Comparison of ENCODE assay signal across 13 cellular contexts in genomic region chr12:12483438-12483837, GRCh38.
A peak's percentile ranks its signal among the peaks of the same experiment; 100 is the strongest.
DNase-seq lines count a peak whose midpoint lies in the region; ATAC-seq, FAIRE-seq and TF ChIP-seq lines count a peak whose summit lies in the region.
"Had no signal": no experiment of that assay in that cellular context is flagged by ENCODE, and none has a peak within 500 bp of the region (broad histone marks: within the 10 kb centered on the region; RNA-seq: fewer than 3 reads in every experiment).

No MANE protein-coding gene starts in this region.

- CTCF ChIA-PET in CD8-positive, alpha-beta memory T cell (lab: Charles Lee) = interaction anchor here (1.1 to 3.5 kb wide), 4 partner anchors 9 to 107 kb away, joined by 3 to 19 read pairs (median 4); no protein-coding TSS in a partner anchor

- DNase-seq in CD8-positive, alpha-beta memory T cell = no peak
- DNase-seq in GM19239 (ENCODE audit: insufficient read length, low spot score) = no peak
- no peak for DNase-seq in activated T-helper 2 cell treated with anti-CD3 and anti-CD28 coated beads, Interferon-gamma antibody, Interleukin-2, Interleukin-4, amounts not matched to agents 10 μg/mL and 5 μg/mL and 100 μg/mL, durations not matched to agents 14 hours and 24 hours and 36 hours (ENCODE audit: low spot score)
- DNase-seq in nephron progenitor cell = no peak
- DNase-seq in GM19238 (ENCODE audit: insufficient read length, low spot score) = no peak
- DNase-seq in pancreas = no peak
- DNase-seq in NCI-H748 (lab: John Stamatoyannopoulos, UW; ENCODE audit: unreplicated experiment) = no peak
- DNase-seq: cerebellar nuclear complex, glutamatergic neuron, NCI-H524 treated with DMSO at 0.1 percent for 48 hours had no signal

- peaks cover 4% of the 10 kb centered on the region for H3K36me3 ChIP-seq in CD8-positive, alpha-beta memory T cell (ENCODE audit: insufficient read depth, low read length)
- H3K36me3 ChIP-seq in pancreas = peaks cover 0 to 33% (median 0%) of the 10 kb centered on the region in 3 donors

- H3K27ac ChIP-seq in CD8-positive, alpha-beta memory T cell (ENCODE audit: low read depth, low read length) = no peak overlapping the region
- peak overlapping the region in 2 of 4 donors; percentile 9 to 26 for H3K27ac ChIP-seq in pancreas

- peaks cover 37 to 77% (median 39%) of the 10 kb centered on the region in 3 donors for H3K36me3 Mint-ChIP-seq in CD8-positive, alpha-beta memory T cell
- peaks cover 84% of the 10 kb centered on the region for H3K36me3 Mint-ChIP-seq in activated T-helper 2 cell treated with anti-CD3 and anti-CD28 coated beads, Interferon-gamma antibody, Interleukin-2, Interleukin-4, amounts not matched to agents 10 μg/mL and 5 μg/mL and 100 μg/mL, durations not matched to agents 14 hours and 24 hours and 36 hours (ENCODE audit: low read depth)
- peaks cover 46% of the 10 kb centered on the region for H3K36me3 Mint-ChIP-seq in nephron progenitor cell (ENCODE audit: low read depth)

- no peaks in the 10 kb centered on the region for H3K9me3 ChIP-seq in CD8-positive, alpha-beta memory T cell (ENCODE audit: low read length)
- H3K9me3 ChIP-seq in pancreas = no peaks in the 10 kb centered on the region

- H3K27me3 Mint-ChIP-seq in CD8-positive, alpha-beta memory T cell = no peaks in the 10 kb centered on the region
- H3K27me3 Mint-ChIP-seq in activated T-helper 2 cell treated with anti-CD3 and anti-CD28 coated beads, Interferon-gamma antibody, Interleukin-2, Interleukin-4, amounts not matched to agents 10 μg/mL and 5 μg/mL and 100 μg/mL, durations not matched to agents 14 hours and 24 hours and 36 hours (ENCODE audit: low read depth) = no peaks in the 10 kb centered on the region
- no peaks in the 10 kb centered on the region for H3K27me3 Mint-ChIP-seq in nephron progenitor cell (ENCODE audit: low read depth, poor library complexity)

- POLR2A ChIA-PET in CD8-positive, alpha-beta memory T cell (lab: Charles Lee) = interaction anchor here (0.6 to 1.6 kb wide), 2 partner anchors 78 to 79 kb away, joined by 4 to 6 read pairs; partner anchors contain the start of gene DUSP16

- no peaks in the 10 kb centered on the region for H3K27me3 ChIP-seq in CD8-positive, alpha-beta memory T cell (ENCODE audit: insufficient read depth, low read length, poor library complexity, severe bottlenecking)
- no peaks in the 10 kb centered on the region for H3K27me3 ChIP-seq in pancreas

- peak overlapping the region; percentile 52 to 81 (median 74) for H3K4me3 Mint-ChIP-seq in CD8-positive, alpha-beta memory T cell
- H3K4me3 Mint-ChIP-seq in activated T-helper 2 cell treated with anti-CD3 and anti-CD28 coated beads, Interferon-gamma antibody, Interleukin-2, Interleukin-4, amounts not matched to agents 10 μg/mL and 5 μg/mL and 100 μg/mL, durations not matched to agents 14 hours and 24 hours and 36 hours (ENCODE audit: low read depth) = peak overlapping the region; percentile 67
- no peak overlapping the region for H3K4me3 Mint-ChIP-seq in nephron progenitor cell
- H3K4me3 Mint-ChIP-seq: CD14-positive monocyte, GM23338 had no signal

- TF ChIP-seq CTCF in nephron progenitor cell (IDR thresholded peaks at IDR 0.05) (no peak), pancreas (IDR thresholded peaks at IDR 0.05) (no peak)

- H3K4me1 Mint-ChIP-seq in CD8-positive, alpha-beta memory T cell = peaks cover 48 to 82% (median 79%) of the 10 kb centered on the region in 3 donors
- H3K4me1 Mint-ChIP-seq in activated T-helper 2 cell treated with anti-CD3 and anti-CD28 coated beads, Interferon-gamma antibody, Interleukin-2, Interleukin-4, amounts not matched to agents 10 μg/mL and 5 μg/mL and 100 μg/mL, durations not matched to agents 14 hours and 24 hours and 36 hours (ENCODE audit: low read depth) = peaks cover 73% of the 10 kb centered on the region
- no peaks in the 10 kb centered on the region for H3K4me1 Mint-ChIP-seq in nephron progenitor cell

- no peaks in the 10 kb centered on the region for H3K9me3 Mint-ChIP-seq in CD8-positive, alpha-beta memory T cell
- H3K9me3 Mint-ChIP-seq in activated T-helper 2 cell treated with anti-CD3 and anti-CD28 coated beads, Interferon-gamma antibody, Interleukin-2, Interleukin-4, amounts not matched to agents 10 μg/mL and 5 μg/mL and 100 μg/mL, durations not matched to agents 14 hours and 24 hours and 36 hours = no peaks in the 10 kb centered on the region
- no peaks in the 10 kb centered on the region for H3K9me3 Mint-ChIP-seq in nephron progenitor cell
- H3K9me3 Mint-ChIP-seq: CD14-positive monocyte, GM23338 had no signal

- intact Hi-C loops in activated T-helper 2 cell treated with anti-CD3 and anti-CD28 coated beads, Interferon-gamma antibody, Interleukin-2, Interleukin-4, amounts not matched to agents 10 μg/mL and 5 μg/mL and 100 μg/mL, durations not matched to agents 14 hours and 24 hours and 36 hours (cut with micrococcal nuclease) = loop anchor here (1.0 to 5.0 kb wide), 4 partner anchors 18 to 234 kb away; partner anchors contain the start of gene CDKN1B
- intact Hi-C loops in pancreas (cut with DNase I) = no loop called here

- WGBS in pancreas, 2 donors = 70 to 71% methylated on average over 3 of the region's 3 CpGs

- FAIRE-seq in GM19239 (lab: Jason Lieb, UNC) (peak; percentile 73), pancreas (lab: Jason Lieb, UNC) (no peak)
- FAIRE-seq: RCC 7860 had no signal

- no peak for ATAC-seq in pancreas
- ATAC-seq: GM23338 had no signal

- peaks cover 26% of the 10 kb centered on the region for H3K4me1 ChIP-seq in CD8-positive, alpha-beta memory T cell (ENCODE audit: insufficient read depth, low read length)
- peaks cover 0 to 13% (median 10%) of the 10 kb centered on the region in 3 donors for H3K4me1 ChIP-seq in pancreas

- peak overlapping the region; percentile 68 to 99 (median 94) for H3K27ac Mint-ChIP-seq in CD8-positive, alpha-beta memory T cell
- H3K27ac Mint-ChIP-seq in activated T-helper 2 cell treated with anti-CD3 and anti-CD28 coated beads, Interferon-gamma antibody, Interleukin-2, Interleukin-4, amounts not matched to agents 10 μg/mL and 5 μg/mL and 100 μg/mL, durations not matched to agents 14 hours and 24 hours and 36 hours = peak overlapping the region; percentile 75
- H3K27ac Mint-ChIP-seq in nephron progenitor cell = peak overlapping the region; percentile 15
- H3K27ac Mint-ChIP-seq: GM23338 had no signal

- no peak overlapping the region for H3K4me3 ChIP-seq in CD8-positive, alpha-beta memory T cell (ENCODE audit: low read length)
- H3K4me3 ChIP-seq in pancreas = no peak overlapping the region
- H3K4me3 ChIP-seq: GM23338 had no signal

Comparison
In these comparisons a context has a peak if more than half of its experiments do, and no peak if none do; other contexts are left out.
1. H3K27ac Mint-ChIP-seq: peak in every context shown above with its lines; median percentile 94 in CD8-positive, alpha-beta memory T cell; 75 in activated T-helper 2 cell treated with anti-CD3 and anti-CD28 coated beads, Interferon-gamma antibody, Interleukin-2, Interleukin-4, amounts not matched to agents 10 μg/mL and 5 μg/mL and 100 μg/mL, durations not matched to agents 14 hours and 24 hours and 36 hours; 15 in nephron progenitor cell.